ENCODE assay signal across 8 cellular contexts in the genomic region with DNA sequence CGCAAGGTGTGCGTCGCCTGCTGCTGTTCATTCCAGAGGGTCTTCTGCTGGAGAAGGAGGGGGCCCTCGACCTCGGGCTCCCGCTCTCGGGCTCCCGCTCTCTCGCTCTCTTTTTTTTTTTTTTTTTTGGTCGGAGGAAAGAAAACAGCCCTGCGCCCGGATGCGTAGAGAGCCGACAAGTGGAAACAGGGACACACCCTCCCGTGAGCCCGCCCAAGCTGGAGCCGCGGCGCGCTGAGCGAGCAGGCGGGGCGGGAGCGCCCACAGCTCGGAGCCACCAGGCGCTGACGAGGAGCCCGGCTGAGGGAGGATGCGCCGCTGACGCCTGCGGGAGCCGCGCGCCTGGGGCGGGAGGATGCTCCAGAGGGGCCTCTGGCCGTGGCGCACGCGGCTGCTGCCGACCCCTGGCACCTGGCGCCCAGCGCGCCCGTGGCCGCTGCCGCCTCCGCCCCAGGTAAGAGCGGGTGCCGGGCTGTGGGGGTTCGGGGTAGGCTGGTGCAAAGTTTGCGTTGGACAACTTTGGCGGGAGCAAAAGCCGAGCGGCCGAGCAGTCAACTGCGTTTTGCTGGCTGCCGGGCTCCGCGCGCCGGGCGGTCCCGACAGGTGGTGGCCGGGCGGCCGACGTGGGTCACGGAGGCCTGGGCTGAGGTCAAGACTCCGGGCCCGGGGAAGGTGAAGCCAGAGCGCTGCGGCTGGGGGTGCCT. TPM values are rescaled to one million over a fixed set of nuclear protein-coding genes. Genes with fewer than 3 reads are reported as not detected.
DNase-seq lines count a peak whose midpoint lies in the region; ATAC-seq, FAIRE-seq and TF ChIP-seq lines count a peak whose summit lies in the region.

Gene MCUB, plus strand, starts transcription at position 264 of the 704 bp plus-strand sequence. Its CDS starts 92 bp downstream, at position 356.

- H3K27me3 ChIP-seq in bronchial epithelial cell (ENCODE audit: control insufficient read depth, insufficient read depth, low read length): no peaks in the 10 kb centered on the region

- TF ChIP-seq CTCF in WI38 (IDR thresholded peaks at IDR 0.05; ENCODE audit: low read depth, low read length) (no peak), bronchial epithelial cell (IDR thresholded peaks at IDR 0.05; ENCODE audit: insufficient read depth, low read length, severe bottlenecking) (no peak)

- FAIRE-seq in bronchial epithelial cell (lab: Jason Lieb, UNC): no peak

- DNase-seq in A172 (ENCODE audit: low spot score) (peak; percentile 75), NCI-H2196 (lab: John Stamatoyannopoulos, UW; ENCODE audit: unreplicated experiment) (peak; percentile 83), bronchial epithelial cell (ENCODE audit: low read depth) (peak; percentile 76), inferior parietal cortex (ENCODE audit: extremely low spot score) (peak; percentile 64)
- DNase-seq in stimulated activated CD4-positive, alpha-beta T cell treated with anti-CD3 and anti-CD28 coated beads, Interleukin-12 subunit alpha, Interleukin-12 subunit beta, amount 100 ng/mL, for 24 hours (ENCODE audit: low read depth in 2 of 2): peak; percentile 83 to 84

- TF ChIP-seq POLR2A in GM18526 (IDR thresholded peaks at IDR 0.05; ENCODE audit: extremely low read depth, insufficient read length): peak; percentile 67

- peak; percentile 71 for ATAC-seq in HG03060 (IDR thresholded peaks at IDR 0.05; ENCODE audit: low read depth, unreplicated experiment)

- no peaks in the 10 kb centered on the region for H3K36me3 ChIP-seq in bronchial epithelial cell (ENCODE audit: control insufficient read depth, insufficient read depth, low read length)

- H3K4me3 ChIP-seq in WI38 (ENCODE audit: low read depth, low read length) (peak within 1 kb of the TSS; percentile 76), bronchial epithelial cell (ENCODE audit: low read depth, low read length) (peak within 1 kb of the TSS; percentile 66)

RNA-seq across cellular contexts. Expression of gene MCUB, which starts in this region (rescaled TPM):
- total RNA-seq in A172 (2014; rRNA removed; shearing (Covaris generic)): 103 and 152 TPM in 2 replicates
- total RNA-seq in bronchial epithelial cell: 4.7 and 5.1 TPM in 2 replicates

Comparison
In these comparisons a context has a peak if more than half of its experiments do, and no peak if none do; other contexts are left out.
1. Peak in every context shown above with its lines: DNase-seq, ATAC-seq and H3K4me3 ChIP-seq.
2. RNA of gene MCUB (total RNA-seq): 103 to 152 TPM in A172; 4.7 to 5.1 TPM in bronchial epithelial cell; every median in the first group is over 10 times any median in the second.